In the genomic region with DNA sequence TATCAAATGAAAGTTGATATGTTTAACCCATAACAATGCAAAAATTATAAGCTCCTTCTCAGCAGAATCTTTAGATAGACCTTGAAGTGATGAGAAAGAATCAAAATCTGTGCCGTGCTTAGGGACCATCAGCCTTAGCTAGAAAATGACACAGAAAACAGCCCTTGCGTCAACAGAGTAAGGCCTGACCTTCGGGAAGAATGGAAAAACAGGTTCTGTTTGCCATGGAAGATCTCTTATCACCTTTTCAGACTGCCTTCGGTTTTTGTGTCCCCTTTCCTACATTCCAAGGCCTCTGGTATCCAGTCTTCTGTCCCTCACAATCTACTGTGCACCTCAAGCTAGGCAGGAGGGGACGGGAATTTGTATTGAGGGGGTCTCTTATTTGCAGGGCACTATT, we compare ENCODE assay signal across 1 cellular context.
TF ChIP-seq lines count a peak whose summit lies in the region.

No MANE protein-coding gene starts in this region.

TF ChIP-seq in HepG2, 621 proteins besides CTCF, POLR2A, EP300 and RAD21 (continued from another document and continues in another):
- TF ChIP-seq ZNF383 (CRISPR knock-in tag; IDR thresholded peaks at IDR 0.05; ENCODE audit: borderline replicate concordance) (no peak), ZFP41 (CRISPR knock-in tag; IDR thresholded peaks at IDR 0.05; ENCODE audit: borderline replicate concordance) (no peak), ZNF841 (CRISPR knock-in tag; IDR thresholded peaks at IDR 0.05; ENCODE audit: borderline replicate concordance) (no peak), FOXP4 (CRISPR knock-in tag; IDR thresholded peaks at IDR 0.05) (peak; percentile 51), ZNF10 (CRISPR knock-in tag; IDR thresholded peaks at IDR 0.05; ENCODE audit: borderline replicate concordance, low read depth) (no peak), ZNF704 (CRISPR knock-in tag; IDR thresholded peaks at IDR 0.05; ENCODE audit: borderline replicate concordance) (no peak), ZNF724P (CRISPR knock-in tag; IDR thresholded peaks at IDR 0.05; ENCODE audit: borderline replicate concordance) (no peak), ZBTB34 (CRISPR knock-in tag; IDR thresholded peaks at IDR 0.05) (no peak), ZNF790 (CRISPR knock-in tag; IDR thresholded peaks at IDR 0.05; ENCODE audit: borderline replicate concordance) (no peak), ARID3A (IDR thresholded peaks at IDR 0.05; ENCODE audit: low read depth, low read length) (no peak), CENPT (CRISPR knock-in tag; IDR thresholded peaks at IDR 0.05; ENCODE audit: low read depth) (no peak), HMGXB3 (CRISPR knock-in tag; IDR thresholded peaks at IDR 0.05; ENCODE audit: borderline replicate concordance) (no peak), SNRNP70 (IDR thresholded peaks at IDR 0.05; ENCODE audit: low read depth, low read length) (no peak), CSRNP1 (CRISPR knock-in tag; IDR thresholded peaks at IDR 0.05) (no peak), CBX2 (IDR thresholded peaks at IDR 0.05; ENCODE audit: low read depth, low read length) (no peak), CBX2 (CRISPR knock-in tag; IDR thresholded peaks at IDR 0.05; ENCODE audit: low read depth) (no peak), XBP1 (CRISPR knock-in tag; IDR thresholded peaks at IDR 0.05) (no peak), MZF1 (CRISPR knock-in tag; IDR thresholded peaks at IDR 0.05; ENCODE audit: borderline replicate concordance) (no peak), ZNF616 (CRISPR knock-in tag; IDR thresholded peaks at IDR 0.05; ENCODE audit: low read depth) (no peak), POLR2G (IDR thresholded peaks at IDR 0.05; ENCODE audit: low read depth, low read length) (no peak), MBD4 (IDR thresholded peaks at IDR 0.05; ENCODE audit: borderline replicate concordance, low read length) (no peak)
- TF ChIP-seq, protein P1, sequence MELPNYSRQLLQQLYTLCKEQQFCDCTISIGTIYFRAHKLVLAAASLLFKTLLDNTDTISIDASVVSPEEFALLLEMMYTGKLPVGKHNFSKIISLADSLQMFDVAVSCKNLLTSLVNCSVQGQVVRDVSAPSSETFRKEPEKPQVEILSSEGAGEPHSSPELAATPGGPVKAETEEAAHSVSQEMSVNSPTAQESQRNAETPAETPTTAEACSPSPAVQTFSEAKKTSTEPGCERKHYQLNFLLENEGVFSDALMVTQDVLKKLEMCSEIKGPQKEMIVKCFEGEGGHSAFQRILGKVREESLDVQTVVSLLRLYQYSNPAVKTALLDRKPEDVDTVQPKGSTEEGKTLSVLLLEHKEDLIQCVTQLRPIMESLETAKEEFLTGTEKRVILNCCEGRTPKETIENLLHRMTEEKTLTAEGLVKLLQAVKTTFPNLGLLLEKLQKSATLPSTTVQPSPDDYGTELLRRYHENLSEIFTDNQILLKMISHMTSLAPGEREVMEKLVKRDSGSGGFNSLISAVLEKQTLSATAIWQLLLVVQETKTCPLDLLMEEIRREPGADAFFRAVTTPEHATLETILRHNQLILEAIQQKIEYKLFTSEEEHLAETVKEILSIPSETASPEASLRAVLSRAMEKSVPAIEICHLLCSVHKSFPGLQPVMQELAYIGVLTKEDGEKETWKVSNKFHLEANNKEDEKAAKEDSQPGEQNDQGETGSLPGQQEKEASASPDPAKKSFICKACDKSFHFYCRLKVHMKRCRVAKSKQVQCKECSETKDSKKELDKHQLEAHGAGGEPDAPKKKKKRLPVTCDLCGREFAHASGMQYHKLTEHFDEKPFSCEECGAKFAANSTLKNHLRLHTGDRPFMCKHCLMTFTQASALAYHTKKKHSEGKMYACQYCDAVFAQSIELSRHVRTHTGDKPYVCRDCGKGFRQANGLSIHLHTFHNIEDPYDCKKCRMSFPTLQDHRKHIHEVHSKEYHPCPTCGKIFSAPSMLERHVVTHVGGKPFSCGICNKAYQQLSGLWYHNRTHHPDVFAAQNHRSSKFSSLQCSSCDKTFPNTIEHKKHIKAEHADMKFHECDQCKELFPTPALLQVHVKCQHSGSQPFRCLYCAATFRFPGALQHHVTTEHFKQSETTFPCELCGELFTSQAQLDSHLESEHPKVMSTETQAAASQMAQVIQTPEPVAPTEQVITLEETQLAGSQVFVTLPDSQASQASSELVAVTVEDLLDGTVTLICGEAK (IDR thresholded peaks at IDR 0.05), result no peak
- TF ChIP-seq, protein P1 (CRISPR knock-in tag; IDR thresholded peaks at IDR 0.05), result no peak
